ENCODE assay signal across 18 cellular contexts in genomic region chrX:147217334-147217733, GRCh38.
DNase-seq lines count a peak whose midpoint lies in the region; TF ChIP-seq lines count a peak whose summit lies in the region.
"Had no signal": no experiment of that assay in that cellular context is flagged by ENCODE, and none has a peak within 500 bp of the region (broad histone marks: within the 10 kb centered on the region; RNA-seq: fewer than 3 reads in every experiment).

No MANE protein-coding gene starts in this region.

- TF ChIP-seq POLR2A in stomach (IDR thresholded peaks at IDR 0.05) = no peak

- no peak overlapping the region for H3K27ac ChIP-seq in stomach
- H3K27ac ChIP-seq: 22Rv1; BLaER1 treated with 17β-estradiol and CSF1 and Interleukin-3, amounts not matched to agents 10 nM and 100 nM had no signal

- intact Hi-C loops in stomach (cut with DNase I; ENCODE audit: low total_unique reads) = no loop called here

- no peak for TF ChIP-seq CTCF in stomach (IDR thresholded peaks at IDR 0.05)

- peaks cover 0 to 4% (median 0%) of the 10 kb centered on the region in 4 donors for H3K9me3 ChIP-seq in stomach
- H3K9me3 ChIP-seq: BE2C; BLaER1 treated with 17β-estradiol and CSF1 and Interleukin-3, amounts not matched to agents 10 nM and 100 nM had no signal

- no peak overlapping the region for H3K4me3 ChIP-seq in stomach
- H3K4me3 ChIP-seq: BLaER1 treated with 17β-estradiol and CSF1 and Interleukin-3, amounts not matched to agents 10 nM and 100 nM; GM12878; GM23338 had no signal

- DNase-seq in Ammon's horn (ENCODE audit: low spot score) = peak; percentile 1
- peak; percentile 4 for DNase-seq in iPS-NIHi11 (ENCODE audit: low spot score)
- DNase-seq in pons (ENCODE audit: low spot score) = peak; percentile 46
- DNase-seq in stomach = no peak
- DNase-seq in NCI-H1048 (lab: John Stamatoyannopoulos, UW) = no peak
- no peak for DNase-seq in activated CD4-positive, alpha-beta T cell treated with anti-CD3 and anti-CD28 coated beads for 4 hours
- DNase-seq: BE2C; CD4-positive, alpha-beta T cell; CD8-positive, alpha-beta memory T cell; DMS 273 treated with DMSO at 0.1 percent for 48 hours; DMS79; EL; GDM1; H9 had no signal

- no peaks in the 10 kb centered on the region for H3K4me1 ChIP-seq in stomach
- H3K4me1 ChIP-seq: BE2C; BLaER1 treated with 17β-estradiol and CSF1 and Interleukin-3, amounts not matched to agents 10 nM and 100 nM had no signal

- H3K27me3 ChIP-seq in stomach = no peaks in the 10 kb centered on the region
- H3K27me3 ChIP-seq: BE2C had no signal

- H3K36me3 ChIP-seq in stomach = no peaks in the 10 kb centered on the region
- H3K36me3 ChIP-seq: BE2C; BLaER1 treated with 17β-estradiol and CSF1 and Interleukin-3, amounts not matched to agents 10 nM and 100 nM had no signal

- 75 to 100% (median 86%) methylated on average over 1 to 4 of the region's 4 CpGs for WGBS in stomach, 5 donors

- TF ChIP-seq EP300 in stomach (IDR thresholded peaks at IDR 0.05) = no peak

Comparison
In these comparisons a context has a peak if more than half of its experiments do, and no peak if none do; other contexts are left out.
1. DNase-seq: peak in Ammon's horn (single experiment), iPS-NIHi11 (single experiment) and pons (single experiment); none in stomach (single experiment), NCI-H1048 (single experiment) and activated CD4-positive, alpha-beta T cell treated with anti-CD3 and anti-CD28 coated beads for 4 hours (0 of 2).